Comparison of ENCODE assay signal across 8 cellular contexts in the genomic region with DNA sequence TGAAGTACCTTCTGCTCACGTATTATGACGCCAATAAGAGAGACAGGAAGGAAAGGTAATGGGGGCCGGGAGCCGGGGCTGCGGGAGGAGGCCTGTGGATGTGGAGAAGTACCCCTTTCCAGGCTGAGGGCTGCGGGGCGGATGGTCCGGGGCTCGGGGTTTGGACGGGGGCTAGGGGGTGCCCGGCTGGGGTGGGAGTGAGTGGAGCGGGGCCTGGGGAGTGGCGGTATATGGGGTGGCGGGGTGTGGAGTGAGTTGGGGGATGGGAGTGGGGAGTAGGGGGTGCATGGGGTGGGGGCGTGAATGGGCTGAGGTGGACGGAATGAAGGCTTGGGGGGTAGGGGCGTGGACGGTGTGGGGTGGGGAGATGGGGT. TPM values are rescaled to one million over a fixed set of nuclear protein-coding genes. Genes with fewer than 3 reads are reported as not detected.
A peak's percentile ranks its signal among the peaks of the same experiment; 100 is the strongest.
DNase-seq lines count a peak whose midpoint lies in the region; ATAC-seq, FAIRE-seq and TF ChIP-seq lines count a peak whose summit lies in the region.
"Not testable (repeated sequence)": the region's sequence is repeated elsewhere in the genome, so short reads cannot be mapped to it uniquely, and the experiment has no call there.

No MANE protein-coding gene starts in this region.

- not testable (repeated sequence) for TF ChIP-seq EP300 in HepG2 (IDR thresholded peaks at IDR 0.05; ENCODE audit: low read depth in 2 of 2, low read length in 2 of 2); HepG2 (CRISPR knock-in tag; IDR thresholded peaks at IDR 0.05; ENCODE audit: borderline replicate concordance); ovary (IDR thresholded peaks at IDR 0.05)

- H3K36me3 Mint-ChIP-seq in CD8-positive, alpha-beta T cell = peaks cover 10% of the 10 kb centered on the region
- not testable (repeated sequence) for H3K36me3 Mint-ChIP-seq in T-helper 2 cell treated with Interferon-gamma antibody and Interleukin-4, amounts not matched to agents 5 μg/mL and 100 μg/mL, for 36 hours (ENCODE audit: low read depth)

- not testable (repeated sequence) for TF ChIP-seq POLR2A in HepG2 (IDR thresholded peaks at IDR 0.05; ENCODE audit: insufficient read depth in 1 of 2, low read depth in 2 of 2, low read length in 2 of 2); ovary (IDR thresholded peaks at IDR 0.05)

- peak in 1 of 7 experiments; percentile 41 for DNase-seq in CD8-positive, alpha-beta T cell
- not testable (repeated sequence) for DNase-seq in T-helper 2 cell treated with Interferon-gamma antibody and Interleukin-4, amounts not matched to agents 5 μg/mL and 100 μg/mL, for 36 hours (ENCODE audit: low spot score); astrocyte of the spinal cord (ENCODE audit: low read depth, low spot score); fibroblast of lung (ENCODE audit: low read depth in 2 of 2); HepG2 (ENCODE audit: low spot score); thoracic aorta (ENCODE audit: low spot score)
- peak in 3 of 5 donors; percentile 37 to 42 (median 40) for DNase-seq in ovary

- not testable (repeated sequence) for BruUV-seq in HepG2 (replicated peaks; lab: Mats Ljungman, UMichigan)

- CTCF ChIA-PET in CD8-positive, alpha-beta T cell (lab: Charles Lee) = interaction anchor here (1.6 to 2.9 kb wide), 2 partner anchors 153 to 298 kb away, joined by 6 to 14 read pairs; a partner anchor contains a TSS
- CTCF ChIA-PET in HepG2 (lab: Yijun Ruan, JAX; ENCODE audit: low intra/inter-chr PET ratio, low total read pairs) = not testable (repeated sequence)

- peak overlapping the region; percentile 81 for H2AFZ ChIP-seq in fibroblast of lung (ENCODE audit: low read length)
- H2AFZ ChIP-seq in HepG2 (ENCODE audit: low read length) = peak overlapping the region; percentile 52

- peak overlapping the region; percentile 62 for H3K4me3 ChIP-seq in CD8-positive, alpha-beta T cell (ENCODE audit: low read depth, low read length)
- H3K4me3 ChIP-seq in astrocyte of the spinal cord (ENCODE audit: low read depth, low read length) (peak overlapping the region; percentile 74), fibroblast of lung (replicated peaks in 1 of 4; ENCODE audit: control extremely low read depth in 1 of 4, insufficient read depth in 1 of 4, low read depth in 3 of 4, low read length in 4 of 4) (peak overlapping the region; percentile 16 to 81 (median 66)), HepG2 (replicated peaks in 1 of 3; ENCODE audit: insufficient read depth in 1 of 3, low read depth in 2 of 3, low read length in 3 of 3) (peak overlapping the region; percentile 66 to 81 (median 68); a peak in 5 of 6 replicates), ovary (peak overlapping the region; percentile 74), thoracic aorta (peak overlapping the region; percentile 90)

- H3K9ac ChIP-seq in fibroblast of lung (ENCODE audit: insufficient read depth, low read length) = peak overlapping the region; percentile 59
- H3K9ac ChIP-seq in HepG2 (ENCODE audit: insufficient read depth, low read depth, low read length) = peak overlapping the region; percentile 77

- H3K4me3 Mint-ChIP-seq in CD8-positive, alpha-beta T cell = peak overlapping the region; percentile 98
- peak overlapping the region; percentile 100 for H3K4me3 Mint-ChIP-seq in T-helper 2 cell treated with Interferon-gamma antibody and Interleukin-4, amounts not matched to agents 5 μg/mL and 100 μg/mL, for 36 hours

- peak overlapping the region; percentile 82 for H3K27ac ChIP-seq in CD8-positive, alpha-beta T cell (ENCODE audit: low read depth, low read length)
- H3K27ac ChIP-seq in fibroblast of lung (ENCODE audit: insufficient read depth, low read length) = peak overlapping the region; percentile 27
- peak overlapping the region; percentile 87 for H3K27ac ChIP-seq in HepG2 (ENCODE audit: extremely low read length, insufficient read depth, low read length)
- peak overlapping the region; percentile 57 to 77 for H3K27ac ChIP-seq in ovary
- peak overlapping the region; percentile 87 to 91 for H3K27ac ChIP-seq in thoracic aorta

- not testable (repeated sequence) for H4K20me1 ChIP-seq in fibroblast of lung (ENCODE audit: control insufficient read depth, extremely low read depth, insufficient read depth, low read length); HepG2 (ENCODE audit: insufficient read depth, low read length)

- H3K27me3 Mint-ChIP-seq in CD8-positive, alpha-beta T cell (ENCODE audit: low read depth) = not testable (repeated sequence)
- peaks cover 20% of the 10 kb centered on the region for H3K27me3 Mint-ChIP-seq in T-helper 2 cell treated with Interferon-gamma antibody and Interleukin-4, amounts not matched to agents 5 μg/mL and 100 μg/mL, for 36 hours (ENCODE audit: low read depth)

- in situ Hi-C loops in astrocyte of the spinal cord (cut with HindIII; ENCODE audit: low sequenced_read_pairs); HepG2 (cut with HindIII; ENCODE audit: extremely low pct_ligation_motif_present, low pct_unique_long_range_greater_than_20kb): not testable (repeated sequence)

- H3K27ac Mint-ChIP-seq in CD8-positive, alpha-beta T cell = peak overlapping the region; percentile 99
- peak overlapping the region; percentile 99 for H3K27ac Mint-ChIP-seq in T-helper 2 cell treated with Interferon-gamma antibody and Interleukin-4, amounts not matched to agents 5 μg/mL and 100 μg/mL, for 36 hours

- H3K9me3 Mint-ChIP-seq in CD8-positive, alpha-beta T cell; T-helper 2 cell treated with Interferon-gamma antibody and Interleukin-4, amounts not matched to agents 5 μg/mL and 100 μg/mL, for 36 hours: not testable (repeated sequence)

- not testable (repeated sequence) for H3K4me2 ChIP-seq in fibroblast of lung (ENCODE audit: extremely low read depth, insufficient read depth, low read length)
- H3K4me2 ChIP-seq in HepG2 (ENCODE audit: low read depth, low read length) = peak overlapping the region; percentile 92

- not testable (repeated sequence) for H3K27me3 ChIP-seq in CD8-positive, alpha-beta T cell (ENCODE audit: insufficient read depth, low read length); fibroblast of lung (ENCODE audit: control insufficient read depth, insufficient read depth, low read length); HepG2 (ENCODE audit: control insufficient read depth in 1 of 2, insufficient read depth in 2 of 2, low read length in 2 of 2); ovary; thoracic aorta (replicated peaks; ENCODE audit: insufficient read depth)

- ATAC-seq in CD8-positive, alpha-beta T cell; thoracic aorta (ENCODE audit: insufficient number of reproducible peaks, low FRiP score, low read depth): not testable (repeated sequence)
- ATAC-seq in HG03571 (IDR thresholded peaks at IDR 0.05; ENCODE audit: unreplicated experiment) (peak; percentile 5), HepG2 (peak; percentile 67)

- WGBS in HepG2 (ENCODE audit: low lambda C conversion rate) = 3% methylated on average over 18 of the region's 18 CpGs
- WGBS in ovary, 3 donors = 0 to 2% (median 1%) methylated on average over 6 to 16 of the region's 18 CpGs

- intact Hi-C loops in CD8-positive, alpha-beta T cell (cut with DNase I, micrococcal nuclease) = loop anchor here (1.0 to 5.0 kb wide), 7 partner anchors 101 to 577 kb away; a partner anchor contains a TSS
- intact Hi-C loops in HepG2 (cut with micrococcal nuclease; ENCODE audit: unreplicated experiment); ovary (cut with DNase I): not testable (repeated sequence)

- not testable (repeated sequence) for TF ChIP-seq CTCF in CD8-positive, alpha-beta T cell (IDR thresholded peaks at IDR 0.05); astrocyte of the spinal cord (IDR thresholded peaks at IDR 0.05; ENCODE audit: low read depth, low read length); fibroblast of lung (conservative IDR thresholded peaks at IDR 0.05 in 1 of 2, IDR thresholded peaks at IDR 0.05 in 1 of 2; ENCODE audit: low read depth in 1 of 2, low read length in 2 of 2); HepG2 (CRISPR knock-in tag; IDR thresholded peaks at IDR 0.05); ovary (IDR thresholded peaks at IDR 0.05); thoracic aorta (IDR thresholded peaks at IDR 0.05)

- H3K4me1 ChIP-seq in CD8-positive, alpha-beta T cell (ENCODE audit: insufficient read depth, low read length); fibroblast of lung (ENCODE audit: control insufficient read depth, extremely low read depth, insufficient read depth, low read length); HepG2 (ENCODE audit: insufficient read depth, low read length); ovary (ENCODE audit: insufficient read depth); thoracic aorta (ENCODE audit: control insufficient read depth in 1 of 2, low read depth in 2 of 2): not testable (repeated sequence)

- not testable (repeated sequence) for H3K9me3 ChIP-seq in CD8-positive, alpha-beta T cell (ENCODE audit: low read length); fibroblast of lung (ENCODE audit: control insufficient read depth, insufficient read depth, low read depth, low read length); HepG2 (ENCODE audit: low read length); ovary; thoracic aorta

- not testable (repeated sequence) for TF ChIP-seq RAD21 in HepG2 (CRISPR knock-in tag; IDR thresholded peaks at IDR 0.05)

- not testable (repeated sequence) for H3K36me3 ChIP-seq in CD8-positive, alpha-beta T cell (ENCODE audit: insufficient read depth, low read length); fibroblast of lung (ENCODE audit: control insufficient read depth, insufficient read depth, low read length); HepG2 (replicated peaks in 1 of 2; ENCODE audit: control insufficient read depth in 1 of 2, insufficient read depth in 2 of 2, low read length in 2 of 2); ovary; thoracic aorta

- H3K4me1 Mint-ChIP-seq in CD8-positive, alpha-beta T cell (ENCODE audit: low read depth); T-helper 2 cell treated with Interferon-gamma antibody and Interleukin-4, amounts not matched to agents 5 μg/mL and 100 μg/mL, for 36 hours (ENCODE audit: low read depth): not testable (repeated sequence)

- not testable (repeated sequence) for FAIRE-seq in HepG2 (lab: Jason Lieb, UNC)

- POLR2A ChIA-PET in CD8-positive, alpha-beta T cell (lab: Charles Lee) = interaction anchor here (1.2 to 2.5 kb wide), 2 partner anchors 151 to 256 kb away, joined by 6 to 14 read pairs; a partner anchor contains a TSS
- POLR2A ChIA-PET in HepG2 (lab: Yijun Ruan, JAX) = not testable (repeated sequence)

- H3K79me2 ChIP-seq in fibroblast of lung (ENCODE audit: control insufficient read depth, insufficient read depth, low read length); HepG2 (ENCODE audit: insufficient read depth, low read length): not testable (repeated sequence)

RNA-seq across cellular contexts. Expression of a gene that starts 0.9 kb away (rescaled TPM):
- total RNA-seq in CD8-positive, alpha-beta T cell = 10 to 100 TPM; 49.7 to 51.6 TPM
- total RNA-seq in fibroblast of lung (23.3 and 25.2 TPM in 2 replicates), HepG2 (2016; rRNA removed; fragmentation: Illumina TruSeq; extraction: Trizol) (6.1 and 27.3 TPM in 2 replicates), ovary (10 to 100 TPM; 29.2 to 49.4 (median 31.2) TPM), thoracic aorta (10 to 100 TPM; 48.5 to 54.3 TPM)
- polyA plus RNA-seq in fibroblast of lung (3.7 and 4.8 TPM in 2 replicates), HepG2 (2011; rRNA removed) (5.3 and 6.4 TPM in 2 replicates), ovary (1 to 10 TPM; 4.6 to 7.6 TPM)
- polyA plus RNA-seq in fibroblast of lung (2012) = 2.7 and 3.5 TPM in 2 replicates
- polyA minus RNA-seq in fibroblast of lung (ENCODE audit: low replicate concordance) = 3.6 and 4.2 TPM in 2 replicates
- total RNA-seq in HepG2 (2016; cell fraction: cytosol; rRNA removed; fragmentation: Illumina TruSeq; extraction: Trizol; ENCODE audit: low read depth) = 14.6 and 17.7 TPM in 2 replicates
- 6.0 and 25.5 TPM in 2 replicates for total RNA-seq in HepG2 (2016; cell fraction: insoluble cytoplasmic fraction; rRNA removed; fragmentation: Illumina TruSeq; extraction: Trizol)
- 14.0 and 19.5 TPM in 2 replicates for total RNA-seq in HepG2 (2016; cell fraction: membrane; rRNA removed; fragmentation: Illumina TruSeq; extraction: Trizol)
- total RNA-seq in HepG2 (2016; cell fraction: nucleus; rRNA removed; fragmentation: Illumina TruSeq; extraction: Trizol) = 99.2 and 110 TPM in 2 replicates
- 0.75 and 0.78 TPM in 2 replicates for polyA plus RNA-seq in HepG2 (2011; cell fraction: cytosol; rRNA removed)
- polyA plus RNA-seq in HepG2 (2011; cell fraction: nucleus; rRNA removed) = 35.4 and 41.9 TPM in 2 replicates
- 5.0 and 6.5 TPM in 2 replicates for polyA plus RNA-seq in HepG2 (2012)
- 0.52 and 0.75 TPM in 2 replicates for polyA plus RNA-seq in HepG2 (2016; cell fraction: cytosol; fragmentation: Illumina TruSeq; extraction: Trizol; ENCODE audit: low read depth)
- 3.5 and 3.9 TPM in 2 replicates for polyA plus RNA-seq in HepG2 (2016; cell fraction: insoluble cytoplasmic fraction; fragmentation: Illumina TruSeq; extraction: Trizol; ENCODE audit: low read depth)
- polyA plus RNA-seq in HepG2 (2016; cell fraction: membrane; fragmentation: Illumina TruSeq; extraction: Trizol; ENCODE audit: low read depth) = 1.1 and 1.4 TPM in 2 replicates
- 29.7 and 37.1 TPM in 2 replicates for polyA plus RNA-seq in HepG2 (2016; cell fraction: nucleus; fragmentation: Illumina TruSeq; extraction: Trizol; ENCODE audit: insufficient read depth, low read depth)
- polyA minus RNA-seq in HepG2 (2011; rRNA and poly(A)+ RNA removed; ENCODE audit: low replicate concordance) = 49.0 and 88.6 TPM in 2 replicates
- 2.3 and 3.1 TPM in 2 replicates for polyA minus RNA-seq in HepG2 (2011; cell fraction: cytosol; rRNA and poly(A)+ RNA removed)
- 267 and 288 TPM in 2 replicates for polyA minus RNA-seq in HepG2 (2011; cell fraction: nucleus; rRNA and poly(A)+ RNA removed)

RNA-seq across cellular contexts. Expression of a gene that starts 19.2 kb away (rescaled TPM):
- total RNA-seq in CD8-positive, alpha-beta T cell = 10 to 100 TPM; 33.3 to 33.9 TPM
- total RNA-seq in fibroblast of lung = 7.3 and 8.7 TPM in 2 replicates
- polyA plus RNA-seq in fibroblast of lung = 3.3 and 5.2 TPM in 2 replicates
- polyA plus RNA-seq in fibroblast of lung (2012) = 5.8 and 8.6 TPM in 2 replicates
- polyA minus RNA-seq in fibroblast of lung (ENCODE audit: low replicate concordance) = 1.6 and 9.9 TPM in 2 replicates
- 6.4 and 7.2 TPM in 2 replicates for total RNA-seq in HepG2 (2016; rRNA removed; fragmentation: Illumina TruSeq; extraction: Trizol)
- total RNA-seq in HepG2 (2016; cell fraction: cytosol; rRNA removed; fragmentation: Illumina TruSeq; extraction: Trizol; ENCODE audit: low read depth) = 1.9 and 2.1 TPM in 2 replicates
- 7.4 and 7.7 TPM in 2 replicates for total RNA-seq in HepG2 (2016; cell fraction: insoluble cytoplasmic fraction; rRNA removed; fragmentation: Illumina TruSeq; extraction: Trizol)
- total RNA-seq in HepG2 (2016; cell fraction: membrane; rRNA removed; fragmentation: Illumina TruSeq; extraction: Trizol) = 2.3 and 2.8 TPM in 2 replicates
- 4.9 TPM in 2 replicates for total RNA-seq in HepG2 (2016; cell fraction: nucleus; rRNA removed; fragmentation: Illumina TruSeq; extraction: Trizol)
- polyA plus RNA-seq in HepG2 (2011; rRNA removed) = 6.7 and 11.9 TPM in 2 replicates
- polyA plus RNA-seq in HepG2 (2011; cell fraction: cytosol; rRNA removed) = 9.6 TPM in 2 replicates
- polyA plus RNA-seq in HepG2 (2011; cell fraction: nucleus; rRNA removed) = 24.2 and 27.2 TPM in 2 replicates
- 8.4 and 8.7 TPM in 2 replicates for polyA plus RNA-seq in HepG2 (2012)
- polyA plus RNA-seq in HepG2 (2016; cell fraction: cytosol; fragmentation: Illumina TruSeq; extraction: Trizol; ENCODE audit: low read depth) = 2.7 and 3.4 TPM in 2 replicates
- 9.2 and 9.7 TPM in 2 replicates for polyA plus RNA-seq in HepG2 (2016; cell fraction: insoluble cytoplasmic fraction; fragmentation: Illumina TruSeq; extraction: Trizol; ENCODE audit: low read depth)
- 2.9 and 3.7 TPM in 2 replicates for polyA plus RNA-seq in HepG2 (2016; cell fraction: membrane; fragmentation: Illumina TruSeq; extraction: Trizol; ENCODE audit: low read depth)
- 11.3 and 15.3 TPM in 2 replicates for polyA plus RNA-seq in HepG2 (2016; cell fraction: nucleus; fragmentation: Illumina TruSeq; extraction: Trizol; ENCODE audit: insufficient read depth, low read depth)
- polyA minus RNA-seq in HepG2 (2011; rRNA and poly(A)+ RNA removed; ENCODE audit: low replicate concordance) = 15.1 and 27.7 TPM in 2 replicates
- 3.5 and 6.2 TPM in 2 replicates for polyA minus RNA-seq in HepG2 (2011; cell fraction: cytosol; rRNA and poly(A)+ RNA removed)
- polyA minus RNA-seq in HepG2 (2011; cell fraction: nucleus; rRNA and poly(A)+ RNA removed) = 10.6 and 10.7 TPM in 2 replicates
- 10 to 100 TPM; 12.4 to 33.9 (median 27.3) TPM for total RNA-seq in ovary
- polyA plus RNA-seq in ovary = 10 to 100 TPM; 21.6 to 30.1 TPM
- 1 to 10 TPM; 6.6 to 7.5 TPM for total RNA-seq in thoracic aorta

Comparison
In these comparisons a context has a peak if more than half of its experiments do, and no peak if none do; other contexts are left out.
1. H3K27ac ChIP-seq: peak in every context shown above with its lines; median percentile 89 in thoracic aorta; 87 in HepG2; 82 in CD8-positive, alpha-beta T cell; 67 in ovary; 27 in fibroblast of lung.